Comparison of ENCODE assay signal across 23 cellular contexts in the genomic region with DNA sequence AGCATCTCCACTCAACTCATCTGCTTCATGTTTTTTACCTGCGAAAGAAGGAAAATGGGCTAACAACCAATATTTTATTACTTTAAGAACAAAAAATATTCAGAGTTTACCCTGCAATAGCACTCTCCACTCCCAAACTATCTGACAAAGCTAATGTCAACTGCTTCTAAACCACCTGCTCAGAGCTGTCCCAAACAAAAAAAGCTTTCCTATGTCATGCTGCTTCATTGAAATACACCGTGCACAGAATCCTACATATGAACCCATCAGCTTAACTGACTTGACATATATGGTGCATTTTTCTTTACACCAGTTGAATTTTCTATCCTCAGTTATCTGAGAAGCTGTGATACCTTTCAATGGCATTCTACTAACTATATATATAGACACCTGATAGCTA.
"Had no signal": no experiment of that assay in that cellular context is flagged by ENCODE, and none has a peak within 500 bp of the region (broad histone marks: within the 10 kb centered on the region; RNA-seq: fewer than 3 reads in every experiment).

No MANE protein-coding gene starts in this region.

- DNase-seq: Kasumi-1, MM.1S, NCI-H1092 treated with DMSO at 0.1 percent for 48 hours, NCI-H1436, NCI-H187, NCI-H2029, NCI-H2081 treated with DMSO at 0.1 percent for 48 hours, NCI-H2171, NCI-H226, NCI-H446, NCI-H510A, NCI-H524 treated with DMSO at 0.1 percent for 48 hours, NCI-H69, NCI-H774, Right ventricle myocardium superior, RPMI8226, SIG-M5 had no signal

- H3K4me1 ChIP-seq: SJSA1 had no signal

- H3K4me3 Mint-ChIP-seq: IgD-negative memory B cell had no signal

- H3K4me3 ChIP-seq: K562, SJSA1, SK-N-MC had no signal

- H3K27me3 ChIP-seq: SJSA1 had no signal

- H3K27ac ChIP-seq: HL-60, KMS-11, SJSA1, SK-N-MC had no signal

- H3K27me3 Mint-ChIP-seq: IgD-negative memory B cell had no signal

- H3K4me2 ChIP-seq: KMS-11 had no signal

- ATAC-seq: K562 had no signal

- H3K9ac ChIP-seq: KMS-11 had no signal

- H3K9me3 Mint-ChIP-seq: IgD-negative memory B cell had no signal

- H3K9me3 ChIP-seq: SJSA1 had no signal

- H3K27ac Mint-ChIP-seq: IgD-negative memory B cell had no signal
